36 cellular contexts compared by ENCODE assay signal in the genomic region with DNA sequence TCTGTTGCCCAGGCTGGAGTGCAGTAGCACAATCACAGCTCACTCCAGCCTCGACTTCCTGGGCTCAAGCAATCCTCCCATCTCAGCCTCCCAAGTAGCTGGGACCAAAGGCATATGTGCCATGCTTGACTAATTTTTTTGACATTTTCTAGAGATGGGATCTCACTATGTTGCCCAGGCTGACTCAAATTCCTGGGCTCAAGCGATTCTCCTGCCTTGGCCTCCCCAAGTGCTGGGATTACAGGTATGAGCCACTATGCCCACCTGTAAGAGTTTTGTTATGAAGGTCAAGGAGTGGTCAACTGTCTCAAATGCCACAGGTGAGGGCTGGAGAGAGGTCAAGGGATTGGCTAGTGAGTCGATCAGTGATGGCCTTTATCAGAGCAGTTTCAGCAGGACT. TPM values are rescaled to one million over a fixed set of nuclear protein-coding genes. Genes with fewer than 3 reads are reported as not detected.
"Had no signal": no experiment of that assay in that cellular context is flagged by ENCODE, and none has a peak within 500 bp of the region (broad histone marks: within the 10 kb centered on the region; RNA-seq: fewer than 3 reads in every experiment).

No MANE protein-coding gene starts in this region.

- H3K4me3 ChIP-seq: MG63 had no signal

- H3K4me2 ChIP-seq: KMS-11 had no signal

- H3K9ac ChIP-seq: KMS-11 had no signal

- H3K36me3 ChIP-seq: MG63 had no signal

- H3K27ac ChIP-seq: KMS-11 had no signal

- H3K9me3 ChIP-seq: MG63 had no signal

- DNase-seq: Karpas-422, Kasumi-1, MG63, MM.1S, MV-4-11, NCI-H1048, NCI-H1092, NCI-H1092 treated with DMSO at 0.1 percent for 48 hours, NCI-H1105, NCI-H1105 treated with DMSO at 0.1 percent for 48 hours, NCI-H1417, NCI-H1417 treated with DMSO at 0.1 percent for 48 hours, NCI-H1436, NCI-H1436 treated with DMSO at 0.1 percent for 48 hours, NCI-H146, NCI-H1694, NCI-H1694 treated with DMSO at 0.1 percent for 48 hours, NCI-H187, NCI-H187 treated with DMSO at 0.1 percent for 48 hours, NCI-H1930, NCI-H2029, NCI-H2029 treated with DMSO at 0.1 percent for 48 hours, NCI-H2081, NCI-H2081 treated with DMSO at 0.1 percent for 48 hours, NCI-H2107, NCI-H2171, NCI-H2171 treated with DMSO at 0.1 percent for 48 hours, NCI-H2227 treated with DMSO at 0.1 percent for 48 hours, NCI-H226, NCI-H345, NCI-H446, NCI-H446 treated with DMSO at 0.1 percent for 48 hours, NCI-H510A had no signal

- H3K27me3 ChIP-seq: MG63 had no signal

RNA-seq across cellular contexts. Expression of gene TMEM150C, which starts 32.5 kb away (rescaled TPM):
- total RNA-seq: LHCN-M2, MCF 10A had no signal
